ENCODE assay signal across 1 cellular context in the genomic region with DNA sequence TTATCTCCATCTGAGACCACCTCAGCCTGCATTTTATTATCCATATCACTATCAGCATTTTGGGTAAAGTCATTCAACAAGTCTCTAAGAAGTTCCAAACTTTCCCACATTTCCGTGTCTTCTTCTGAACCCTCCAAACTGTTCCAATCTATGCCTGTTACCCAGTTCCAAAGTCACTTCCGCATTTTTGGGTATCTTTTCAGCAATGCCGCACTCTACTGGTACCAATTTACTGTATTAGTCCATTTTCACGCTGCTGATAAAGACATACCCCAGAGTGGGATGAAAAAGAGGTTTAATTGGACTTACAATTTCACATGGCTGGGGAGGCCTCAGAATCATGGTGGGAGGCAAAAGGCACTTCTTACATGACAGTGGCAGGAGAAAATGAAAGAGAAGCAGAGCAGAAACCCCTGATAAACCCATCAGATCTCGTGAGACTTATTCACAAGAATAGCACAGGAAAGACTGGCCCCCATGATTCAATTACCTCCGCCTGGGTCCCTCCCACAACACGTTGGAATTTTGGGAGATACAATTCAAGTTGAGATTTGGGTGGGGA.
TF ChIP-seq lines count a peak whose summit lies in the region.

No MANE protein-coding gene starts in this region.

TF ChIP-seq in GM12878, 131 proteins besides CTCF, POLR2A, EP300 and RAD21:
- TF ChIP-seq PML (IDR thresholded peaks at IDR 0.05; ENCODE audit: low read length) = peak; percentile 69; the same call in 1 of the 2 replicates
- peak; percentile 92 for TF ChIP-seq SMAD5 (IDR thresholded peaks at IDR 0.05; ENCODE audit: low read depth)
- TF ChIP-seq TAF1 (IDR thresholded peaks at IDR 0.05; ENCODE audit: borderline replicate concordance, low read depth, low read length) = peak; percentile 75; the same call in 1 of the 2 replicates
- TF ChIP-seq SPI1 (IDR thresholded peaks at IDR 0.05; ENCODE audit: borderline replicate concordance, insufficient read depth, low read depth, low read length) = peak; percentile 87
- TF ChIP-seq POU2F2 (IDR thresholded peaks at IDR 0.05; ENCODE audit: borderline replicate concordance, low read depth, low read length) = peak; percentile 50; the same call in 1 of the 3 replicates
- peak; percentile 70; the same call in 1 of the 2 replicates for TF ChIP-seq ZBED1 (IDR thresholded peaks at IDR 0.05; ENCODE audit: borderline replicate concordance)
- peak; percentile 9 for TF ChIP-seq RELA (IDR thresholded peaks at IDR 0.05; ENCODE audit: borderline replicate concordance, partially characterized antibody)
- peak; percentile 87 for TF ChIP-seq POLR2AphosphoS5 (IDR thresholded peaks at IDR 0.05; ENCODE audit: low read length)
- TF ChIP-seq, protein P1, sequence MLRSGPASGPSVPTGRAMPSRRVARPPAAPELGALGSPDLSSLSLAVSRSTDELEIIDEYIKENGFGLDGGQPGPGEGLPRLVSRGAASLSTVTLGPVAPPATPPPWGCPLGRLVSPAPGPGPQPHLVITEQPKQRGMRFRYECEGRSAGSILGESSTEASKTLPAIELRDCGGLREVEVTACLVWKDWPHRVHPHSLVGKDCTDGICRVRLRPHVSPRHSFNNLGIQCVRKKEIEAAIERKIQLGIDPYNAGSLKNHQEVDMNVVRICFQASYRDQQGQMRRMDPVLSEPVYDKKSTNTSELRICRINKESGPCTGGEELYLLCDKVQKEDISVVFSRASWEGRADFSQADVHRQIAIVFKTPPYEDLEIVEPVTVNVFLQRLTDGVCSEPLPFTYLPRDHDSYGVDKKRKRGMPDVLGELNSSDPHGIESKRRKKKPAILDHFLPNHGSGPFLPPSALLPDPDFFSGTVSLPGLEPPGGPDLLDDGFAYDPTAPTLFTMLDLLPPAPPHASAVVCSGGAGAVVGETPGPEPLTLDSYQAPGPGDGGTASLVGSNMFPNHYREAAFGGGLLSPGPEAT (IDR thresholded peaks at IDR 0.05; ENCODE audit: low read depth) = 0 out of 2 replicates have a peak, but pooled peaks have one; percentile 16
- TF ChIP-seq, protein P2, sequence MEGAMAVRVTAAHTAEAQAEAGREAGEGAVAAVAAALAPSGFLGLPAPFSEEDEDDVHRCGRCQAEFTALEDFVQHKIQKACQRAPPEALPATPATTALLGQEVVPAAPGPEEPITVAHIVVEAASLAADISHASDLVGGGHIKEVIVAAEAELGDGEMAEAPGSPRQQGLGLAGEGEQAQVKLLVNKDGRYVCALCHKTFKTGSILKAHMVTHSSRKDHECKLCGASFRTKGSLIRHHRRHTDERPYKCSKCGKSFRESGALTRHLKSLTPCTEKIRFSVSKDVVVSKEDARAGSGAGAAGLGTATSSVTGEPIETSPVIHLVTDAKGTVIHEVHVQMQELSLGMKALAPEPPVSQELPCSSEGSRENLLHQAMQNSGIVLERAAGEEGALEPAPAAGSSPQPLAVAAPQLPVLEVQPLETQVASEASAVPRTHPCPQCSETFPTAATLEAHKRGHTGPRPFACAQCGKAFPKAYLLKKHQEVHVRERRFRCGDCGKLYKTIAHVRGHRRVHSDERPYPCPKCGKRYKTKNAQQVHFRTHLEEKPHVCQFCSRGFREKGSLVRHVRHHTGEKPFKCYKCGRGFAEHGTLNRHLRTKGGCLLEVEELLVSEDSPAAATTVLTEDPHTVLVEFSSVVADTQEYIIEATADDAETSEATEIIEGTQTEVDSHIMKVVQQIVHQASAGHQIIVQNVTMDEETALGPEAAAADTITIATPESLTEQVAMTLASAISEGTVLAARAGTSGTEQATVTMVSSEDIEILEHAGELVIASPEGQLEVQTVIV (IDR thresholded peaks at IDR 0.05; ENCODE audit: borderline replicate concordance, partially characterized antibody) = peak; percentile 92
- 0 out of 2 replicates have a peak, but pooled peaks have one; percentile 7 for TF ChIP-seq ATF7 (IDR thresholded peaks at IDR 0.05; ENCODE audit: low read depth)
- TF ChIP-seq, protein P3, sequence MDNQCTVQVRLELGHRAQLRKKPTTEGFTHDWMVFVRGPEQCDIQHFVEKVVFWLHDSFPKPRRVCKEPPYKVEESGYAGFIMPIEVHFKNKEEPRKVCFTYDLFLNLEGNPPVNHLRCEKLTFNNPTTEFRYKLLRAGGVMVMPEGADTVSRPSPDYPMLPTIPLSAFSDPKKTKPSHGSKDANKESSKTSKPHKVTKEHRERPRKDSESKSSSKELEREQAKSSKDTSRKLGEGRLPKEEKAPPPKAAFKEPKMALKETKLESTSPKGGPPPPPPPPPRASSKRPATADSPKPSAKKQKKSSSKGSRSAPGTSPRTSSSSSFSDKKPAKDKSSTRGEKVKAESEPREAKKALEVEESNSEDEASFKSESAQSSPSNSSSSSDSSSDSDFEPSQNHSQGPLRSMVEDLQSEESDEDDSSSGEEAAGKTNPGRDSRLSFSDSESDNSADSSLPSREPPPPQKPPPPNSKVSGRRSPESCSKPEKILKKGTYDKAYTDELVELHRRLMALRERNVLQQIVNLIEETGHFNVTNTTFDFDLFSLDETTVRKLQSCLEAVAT (IDR thresholded peaks at IDR 0.05) = peak; percentile 64
- 0 out of 2 replicates have a peak, but pooled peaks have one; percentile 7 for TF ChIP-seq JUNB (IDR thresholded peaks at IDR 0.05)
- peak; percentile 58; the same call in 1 of the 2 replicates for TF ChIP-seq CBFB (IDR thresholded peaks at IDR 0.05; ENCODE audit: low read depth)
- TF ChIP-seq, protein P4, sequence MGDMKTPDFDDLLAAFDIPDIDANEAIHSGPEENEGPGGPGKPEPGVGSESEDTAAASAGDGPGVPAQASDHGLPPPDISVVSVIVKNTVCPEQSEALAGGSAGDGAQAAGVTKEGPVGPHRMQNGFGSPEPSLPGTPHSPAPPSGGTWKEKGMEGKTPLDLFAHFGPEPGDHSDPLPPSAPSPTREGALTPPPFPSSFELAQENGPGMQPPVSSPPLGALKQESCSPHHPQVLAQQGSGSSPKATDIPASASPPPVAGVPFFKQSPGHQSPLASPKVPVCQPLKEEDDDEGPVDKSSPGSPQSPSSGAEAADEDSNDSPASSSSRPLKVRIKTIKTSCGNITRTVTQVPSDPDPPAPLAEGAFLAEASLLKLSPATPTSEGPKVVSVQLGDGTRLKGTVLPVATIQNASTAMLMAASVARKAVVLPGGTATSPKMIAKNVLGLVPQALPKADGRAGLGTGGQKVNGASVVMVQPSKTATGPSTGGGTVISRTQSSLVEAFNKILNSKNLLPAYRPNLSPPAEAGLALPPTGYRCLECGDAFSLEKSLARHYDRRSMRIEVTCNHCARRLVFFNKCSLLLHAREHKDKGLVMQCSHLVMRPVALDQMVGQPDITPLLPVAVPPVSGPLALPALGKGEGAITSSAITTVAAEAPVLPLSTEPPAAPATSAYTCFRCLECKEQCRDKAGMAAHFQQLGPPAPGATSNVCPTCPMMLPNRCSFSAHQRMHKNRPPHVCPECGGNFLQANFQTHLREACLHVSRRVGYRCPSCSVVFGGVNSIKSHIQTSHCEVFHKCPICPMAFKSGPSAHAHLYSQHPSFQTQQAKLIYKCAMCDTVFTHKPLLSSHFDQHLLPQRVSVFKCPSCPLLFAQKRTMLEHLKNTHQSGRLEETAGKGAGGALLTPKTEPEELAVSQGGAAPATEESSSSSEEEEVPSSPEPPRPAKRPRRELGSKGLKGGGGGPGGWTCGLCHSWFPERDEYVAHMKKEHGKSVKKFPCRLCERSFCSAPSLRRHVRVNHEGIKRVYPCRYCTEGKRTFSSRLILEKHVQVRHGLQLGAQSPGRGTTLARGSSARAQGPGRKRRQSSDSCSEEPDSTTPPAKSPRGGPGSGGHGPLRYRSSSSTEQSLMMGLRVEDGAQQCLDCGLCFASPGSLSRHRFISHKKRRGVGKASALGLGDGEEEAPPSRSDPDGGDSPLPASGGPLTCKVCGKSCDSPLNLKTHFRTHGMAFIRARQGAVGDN (IDR thresholded peaks at IDR 0.05) = 0 out of 2 replicates have a peak, but pooled peaks have one; percentile 35
